Comparison of ENCODE assay signal across 13 cellular contexts in the genomic region with DNA sequence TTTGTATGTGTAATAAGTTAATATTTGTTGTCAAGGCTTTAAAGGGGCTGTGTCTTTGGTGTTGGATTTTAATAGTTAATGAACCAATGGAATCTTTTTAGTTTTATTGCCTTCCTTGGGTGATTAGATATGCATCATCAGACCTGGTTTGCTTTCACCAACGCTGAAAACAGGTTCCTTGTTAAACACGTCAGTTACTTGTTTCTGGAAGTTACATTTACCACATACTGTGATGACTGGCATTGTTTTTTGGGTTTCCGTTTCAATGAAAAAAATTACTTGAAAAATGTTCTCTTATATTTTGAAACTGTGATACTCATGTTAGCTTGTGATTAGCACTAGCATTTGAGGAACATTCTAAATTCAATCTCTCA. TPM values are rescaled to one million over a fixed set of nuclear protein-coding genes. Genes with fewer than 3 reads are reported as not detected.
DNase-seq lines count a peak whose midpoint lies in the region; ATAC-seq, FAIRE-seq and TF ChIP-seq lines count a peak whose summit lies in the region.
"Had no signal": no experiment of that assay in that cellular context is flagged by ENCODE, and none has a peak within 500 bp of the region (broad histone marks: within the 10 kb centered on the region; RNA-seq: fewer than 3 reads in every experiment).

No MANE protein-coding gene starts in this region.

- H3K27me3 ChIP-seq in RWPE2 (ENCODE audit: insufficient read depth, poor library complexity, severe bottlenecking) (no peaks in the 10 kb centered on the region), spleen (replicated peaks in 1 of 7) (no peaks in the 10 kb centered on the region), dorsolateral prefrontal cortex (no peaks in the 10 kb centered on the region), brain microvascular endothelial cell (replicated peaks) (no peaks in the 10 kb centered on the region)

- H3K9me3 ChIP-seq in RWPE2 (ENCODE audit: severe bottlenecking) (no peaks in the 10 kb centered on the region), kidney (ENCODE audit: control insufficient read depth in 1 of 2, low read length in 2 of 2) (no peaks in the 10 kb centered on the region), spleen (peaks cover 0 to 5% (median 0%) of the 10 kb centered on the region in 8 donors)
- H3K9me3 ChIP-seq: HAP-1 had no signal

- intact Hi-C loops in kidney (cut with DNase I) (no loop called here), spleen (cut with DNase I; ENCODE audit: low total_unique reads) (no loop called here), dorsolateral prefrontal cortex (cut with DNase I) (no loop called here)

- H3K4me3 ChIP-seq in RWPE2 (ENCODE audit: severe bottlenecking) (no peak overlapping the region), kidney (ENCODE audit: low read length in 2 of 2) (peak overlapping the region in 1 of 2 donors; percentile 11), spleen (peak overlapping the region in 1 of 8 donors; percentile 16), dorsolateral prefrontal cortex (peak overlapping the region in 1 of 59 donors; percentile 6), brain microvascular endothelial cell (ENCODE audit: low read depth, low read length) (no peak overlapping the region)
- H3K4me3 ChIP-seq: HAP-1 had no signal

- peak; percentile 27 for FAIRE-seq in kidney (lab: Jason Lieb, UNC)

- H3K36me3 ChIP-seq in RWPE2 (ENCODE audit: low read depth) (no peaks in the 10 kb centered on the region), kidney (ENCODE audit: control insufficient read depth in 1 of 2, insufficient read depth in 2 of 2, low read length in 2 of 2) (no peaks in the 10 kb centered on the region), spleen (no peaks in the 10 kb centered on the region), brain microvascular endothelial cell (replicated peaks) (no peaks in the 10 kb centered on the region)
- H3K36me3 ChIP-seq: HAP-1 had no signal

- peak overlapping the region in 1 of 2 donors; percentile 29 for H3K9ac ChIP-seq in kidney (ENCODE audit: low read length in 2 of 2)

- H3K27ac ChIP-seq in RWPE2 (ENCODE audit: poor library complexity, severe bottlenecking) (peak overlapping the region; percentile 23), kidney (ENCODE audit: low read depth in 2 of 2, low read length in 2 of 2) (peak overlapping the region; percentile 55 to 88), spleen (peak overlapping the region in 7 of 8 donors; percentile 36 to 92 (median 89)), dorsolateral prefrontal cortex (peak overlapping the region in 26 of 59 donors; percentile 2 to 77 (median 38)), brain microvascular endothelial cell (no peak overlapping the region)

- WGBS in spleen, 5 donors, result 21 to 45% (median 26%) methylated on average over 3 of the region's 3 CpGs

- in situ Hi-C loops in brain microvascular endothelial cell (cut with HindIII; ENCODE audit: low pct_ligation_motif_present, low sequenced_read_pairs), result no loop called here

- no peak for TF ChIP-seq POLR2A in spleen (IDR thresholded peaks at IDR 0.05)

- peaks cover 20% of the 10 kb centered on the region for H3K4me1 ChIP-seq in RWPE2 (ENCODE audit: insufficient read depth, poor library complexity, severe bottlenecking)
- H3K4me1 ChIP-seq in kidney (ENCODE audit: control insufficient read depth in 1 of 2, insufficient read depth in 1 of 2, low read depth in 1 of 2, low read length in 2 of 2), result peaks cover 9 to 10% of the 10 kb centered on the region in 2 donors
- H3K4me1 ChIP-seq in spleen, result peaks cover 0 to 47% (median 18%) of the 10 kb centered on the region in 6 donors
- H3K4me1 ChIP-seq: HAP-1 had no signal

- ATAC-seq in RWPE2 (ENCODE audit: low read depth), result no peak; the same call in 2 of the 3 replicates
- ATAC-seq in HG02938 (IDR thresholded peaks at IDR 0.05; ENCODE audit: unreplicated experiment), result no peak

- TF ChIP-seq CTCF in RWPE2 (IDR thresholded peaks at IDR 0.05; ENCODE audit: poor library complexity, severe bottlenecking) (no peak), kidney (IDR thresholded peaks at IDR 0.05; ENCODE audit: borderline replicate concordance, extremely low read depth, insufficient read depth) (no peak), spleen (IDR thresholded peaks at IDR 0.05 in 8 of 11, conservative IDR thresholded peaks at IDR 0.05 in 3 of 11) (no peak), dorsolateral prefrontal cortex (IDR thresholded peaks at IDR 0.05 in 54 of 56, conservative IDR thresholded peaks at IDR 0.05 in 2 of 56; ENCODE audit: low read depth in 1 of 56, partially characterized antibody in 56 of 56) (no peak), brain microvascular endothelial cell (IDR thresholded peaks at IDR 0.05; ENCODE audit: low read depth, low read length, missing control alignments) (no peak)

- DNase-seq in DMS79 treated with DMSO at 0.1 percent for 48 hours (lab: John Stamatoyannopoulos, UW) (peak; percentile 70), RWPE2 (ENCODE audit: low spot score) (no peak), kidney (no peak), spleen (no peak), dorsolateral prefrontal cortex (no peak), AML-193 (lab: John Stamatoyannopoulos, UW) (no peak), brain microvascular endothelial cell (no peak)
- DNase-seq: activated CD4-positive, CD25-positive, alpha-beta regulatory T cell; mesenchymal stem cell; NCI-H1092; stimulated activated CD4-positive, alpha-beta T cell treated with anti-CD3 and anti-CD28 coated beads, Interleukin-12 subunit alpha, Interleukin-12 subunit beta, amount 100 ng/mL, for 4 hours had no signal

RNA-seq across cellular contexts. Expression of a gene that starts 58.6 kb away (rescaled TPM):
- total RNA-seq in kidney (153 TPM), spleen (10 to 100 TPM; 36.0 to 82.5 (median 53.7) TPM), dorsolateral prefrontal cortex (10 to 100 TPM in 75 of 120 experiments, 1 to 10 TPM in 45; 4.7 to 33.9 (median 11.0) TPM)
- polyA plus RNA-seq in kidney (ENCODE audit: insufficient read depth, low read depth, low replicate concordance) (9.4 TPM), spleen (10 to 100 TPM in 2 of 3 donors, 1 to 10 TPM in 1; 6.5 to 13.3 (median 10.2) TPM)
